ENCODE assay signal across 8 cellular contexts in the genomic region with DNA sequence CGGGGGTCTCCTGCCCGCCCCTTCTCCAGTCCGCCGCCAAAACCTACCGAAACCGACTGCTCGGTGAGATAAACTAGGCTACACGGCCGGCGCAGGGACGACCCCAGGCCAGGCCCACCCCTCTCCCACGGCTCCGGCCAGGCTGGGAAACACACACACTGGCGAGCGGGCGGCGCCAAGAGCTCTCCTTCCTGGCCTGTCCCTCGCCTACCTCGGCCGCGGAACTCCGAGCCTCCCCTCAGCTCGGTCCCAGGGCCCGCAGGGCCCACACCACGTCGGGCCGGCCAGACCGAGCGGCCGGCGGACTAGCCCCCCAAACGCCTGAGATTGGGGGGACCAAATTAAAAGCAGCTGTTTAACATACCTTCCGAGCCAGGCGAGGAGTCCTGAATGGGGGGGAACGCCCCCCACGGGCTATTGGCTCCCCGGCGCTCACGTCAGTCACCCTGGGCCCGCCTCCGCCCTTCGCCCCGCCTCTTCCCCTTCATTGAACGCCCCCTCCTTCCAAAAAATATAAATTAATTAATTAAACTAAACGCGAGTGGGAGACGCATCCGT. TPM values are rescaled to one million over a fixed set of nuclear protein-coding genes. Genes with fewer than 3 reads are reported as not detected.
DNase-seq lines count a peak whose midpoint lies in the region; ATAC-seq, FAIRE-seq and TF ChIP-seq lines count a peak whose summit lies in the region.

No MANE protein-coding gene starts in this region.

- peak; percentile 59 for DNase-seq in NCI-H146 (lab: John Stamatoyannopoulos, UW)
- peak; percentile 83 for DNase-seq in T-helper 9 cell
- peak; percentile 53 for DNase-seq in astrocyte (ENCODE audit: low read depth)
- DNase-seq in right cardiac atrium = peak; percentile 92 to 96 (median 95)
- DNase-seq in putamen (ENCODE audit: low spot score) = peak; percentile 90

- H4K20me1 ChIP-seq in astrocyte (ENCODE audit: insufficient read depth, low read length) = peaks cover 1% of the 10 kb centered on the region

- TF ChIP-seq CTCF in GM12875 (IDR thresholded peaks at IDR 0.05; ENCODE audit: borderline replicate concordance, insufficient read depth, low read depth, low read length) = no peak
- TF ChIP-seq CTCF in astrocyte (IDR thresholded peaks at IDR 0.05; ENCODE audit: insufficient read depth, low read depth, low read length) = no peak

- H3K9me3 Mint-ChIP-seq in astrocyte (ENCODE audit: unreplicated experiment) = no peaks in the 10 kb centered on the region

- intact Hi-C loops in right cardiac atrium (cut with DNase I) = no loop called here

- H3K79me2 ChIP-seq in astrocyte (ENCODE audit: insufficient read depth, low read length) = peaks cover 8% of the 10 kb centered on the region

- peak overlapping the region; percentile 93 for H3K27ac Mint-ChIP-seq in astrocyte (ENCODE audit: unreplicated experiment)

- H3K4me3 ChIP-seq in GM12875 (ENCODE audit: low read depth, low read length) (peak overlapping the region; percentile 77), astrocyte (ENCODE audit: insufficient read depth, low read depth, low read length) (peak overlapping the region; percentile 77), right cardiac atrium (ENCODE audit: low read length) (peak overlapping the region; percentile 81), urinary bladder (ENCODE audit: low read depth, low read length) (peak overlapping the region; percentile 90)

- no peaks in the 10 kb centered on the region for H3K36me3 Mint-ChIP-seq in astrocyte (ENCODE audit: low read depth, unreplicated experiment)

- no peak for FAIRE-seq in astrocyte (lab: Jason Lieb, UNC)

- H3K4me3 Mint-ChIP-seq in astrocyte (ENCODE audit: unreplicated experiment) = peak overlapping the region; percentile 87

- H3K4me1 Mint-ChIP-seq in astrocyte (ENCODE audit: low read depth, unreplicated experiment) = peaks cover 8% of the 10 kb centered on the region

- H3K27me3 Mint-ChIP-seq in astrocyte (ENCODE audit: low read depth, unreplicated experiment) = no peaks in the 10 kb centered on the region

- peak overlapping the region; percentile 91 for H3K4me2 ChIP-seq in astrocyte (ENCODE audit: low read length)

- under 1% methylated on average over 48 of the region's 48 CpGs for WGBS in right cardiac atrium
- under 1% methylated on average over 48 of the region's 48 CpGs for WGBS in urinary bladder

- H3K9ac ChIP-seq in astrocyte (ENCODE audit: low read length) = peak overlapping the region; percentile 94

- H3K36me3 ChIP-seq in astrocyte (ENCODE audit: insufficient read depth, low read length) = no peaks in the 10 kb centered on the region
- H3K36me3 ChIP-seq in urinary bladder (ENCODE audit: insufficient read depth) = no peaks in the 10 kb centered on the region

- H3K9me3 ChIP-seq in astrocyte (ENCODE audit: insufficient read depth, low read depth, low read length) = no peaks in the 10 kb centered on the region
- H3K9me3 ChIP-seq in right cardiac atrium (ENCODE audit: control insufficient read depth, low read length) = no peaks in the 10 kb centered on the region

- peak overlapping the region; percentile 91 for H2AFZ ChIP-seq in astrocyte (ENCODE audit: low read depth, low read length)

- peak; percentile 10 to 24 for ATAC-seq in right cardiac atrium
- ATAC-seq in GM19467 (IDR thresholded peaks at IDR 0.05; ENCODE audit: unreplicated experiment) = no peak

- H3K4me1 ChIP-seq in astrocyte (ENCODE audit: insufficient read depth, low read length) (peaks cover 27% of the 10 kb centered on the region), right cardiac atrium (ENCODE audit: control insufficient read depth, insufficient read depth, low read length) (no peaks in the 10 kb centered on the region), urinary bladder (ENCODE audit: insufficient read depth) (no peaks in the 10 kb centered on the region)

- H3K27ac ChIP-seq in astrocyte (ENCODE audit: low read depth, low read length) (peak overlapping the region; percentile 91), right cardiac atrium (ENCODE audit: low read length) (peak overlapping the region; percentile 97), urinary bladder (ENCODE audit: low read depth) (peak overlapping the region; percentile 86)

- H3K27me3 ChIP-seq in astrocyte (ENCODE audit: insufficient read depth, low read length) (no peaks in the 10 kb centered on the region), right cardiac atrium (ENCODE audit: control insufficient read depth, insufficient read depth) (no peaks in the 10 kb centered on the region)

RNA-seq across cellular contexts. Expression of gene SIN3A, which starts 4.0 kb away (rescaled TPM):
- 49.9 and 54.0 TPM in 2 replicates for total RNA-seq in astrocyte
- total RNA-seq in right cardiac atrium = 10 to 100 TPM; 28.7 to 40.0 (median 35.9) TPM
- 8.5 TPM for polyA plus RNA-seq in right cardiac atrium
- 50.3 TPM for total RNA-seq in urinary bladder
- polyA plus RNA-seq in urinary bladder = 34.2 TPM
